In the genomic region with DNA sequence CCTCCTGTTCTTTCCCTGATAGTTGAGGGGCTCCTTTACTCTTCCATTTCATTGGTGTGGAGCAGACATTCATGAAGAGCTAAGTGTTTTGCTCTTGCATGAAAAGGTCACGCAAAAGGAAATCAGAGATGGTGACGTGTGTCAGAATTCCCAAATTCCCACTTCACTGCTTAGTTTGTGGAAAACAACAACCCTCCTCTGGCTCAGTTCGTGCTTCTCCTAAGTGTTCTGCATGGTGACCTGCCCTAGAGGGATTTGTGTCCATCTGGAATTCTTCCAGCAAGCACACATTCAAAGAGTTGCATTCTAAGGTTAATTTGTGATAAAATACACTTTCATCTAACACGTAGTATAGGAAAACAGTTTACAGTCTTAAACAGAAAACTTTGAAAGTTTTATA, we compare ENCODE assay signal across 19 cellular contexts.
DNase-seq lines count a peak whose midpoint lies in the region; ATAC-seq, FAIRE-seq and TF ChIP-seq lines count a peak whose summit lies in the region.
"Had no signal": no experiment of that assay in that cellular context is flagged by ENCODE, and none has a peak within 500 bp of the region (broad histone marks: within the 10 kb centered on the region; RNA-seq: fewer than 3 reads in every experiment).

No MANE protein-coding gene starts in this region.

- intact Hi-C loops in Right ventricle myocardium inferior (cut with DNase I) (no loop called here), left cardiac atrium (cut with DNase I) (no loop called here)

- DNase-seq in Right ventricle myocardium inferior (ENCODE audit: missing footprints): no peak
- DNase-seq in left cardiac atrium: no peak
- no peak for DNase-seq in GM12892 (ENCODE audit: insufficient read length)
- DNase-seq in epithelial cell of proximal tubule (ENCODE audit: low read depth): peak; percentile 20
- peak; percentile 92 for DNase-seq in renal cortical epithelial cell (ENCODE audit: low read depth)
- DNase-seq in T-helper 2 cell treated with Interferon-gamma antibody and Interleukin-4, amounts not matched to agents 5 μg/mL and 100 μg/mL, for 36 hours (ENCODE audit: low spot score): no peak
- DNase-seq in SW480 (ENCODE audit: low spot score): no peak
- DNase-seq: AML-193; Caco-2; CD4-positive, alpha-beta T cell; HFFc6 had no signal

- H3K4me3 Mint-ChIP-seq in T-helper 2 cell treated with Interferon-gamma antibody and Interleukin-4, amounts not matched to agents 5 μg/mL and 100 μg/mL, for 36 hours: no peak overlapping the region
- H3K4me3 Mint-ChIP-seq: CD4-positive, alpha-beta T cell; GM23338; HFFc6 had no signal

- no peaks in the 10 kb centered on the region for H3K4me1 Mint-ChIP-seq in T-helper 2 cell treated with Interferon-gamma antibody and Interleukin-4, amounts not matched to agents 5 μg/mL and 100 μg/mL, for 36 hours (ENCODE audit: low read depth)

- no peak for TF ChIP-seq POLR2A in GM12892 (IDR thresholded peaks at IDR 0.05; ENCODE audit: low read depth, low read length)

- ATAC-seq in Right ventricle myocardium inferior (peak; percentile 83), left cardiac atrium (no peak)
- ATAC-seq: A549, GM23338, HCT116 had no signal

- H3K27ac Mint-ChIP-seq in T-helper 2 cell treated with Interferon-gamma antibody and Interleukin-4, amounts not matched to agents 5 μg/mL and 100 μg/mL, for 36 hours: no peak overlapping the region
- H3K27ac Mint-ChIP-seq: CD4-positive, alpha-beta T cell; GM23338; HFFc6 had no signal

- no peaks in the 10 kb centered on the region for H3K9me3 Mint-ChIP-seq in T-helper 2 cell treated with Interferon-gamma antibody and Interleukin-4, amounts not matched to agents 5 μg/mL and 100 μg/mL, for 36 hours
- H3K9me3 Mint-ChIP-seq: CD4-positive, alpha-beta T cell; HFFc6 had no signal

- no peak overlapping the region for H3K4me3 ChIP-seq in epithelial cell of proximal tubule (ENCODE audit: low read depth, low read length)
- H3K4me3 ChIP-seq: A549, GM23338 had no signal

- no peaks in the 10 kb centered on the region for H3K36me3 Mint-ChIP-seq in T-helper 2 cell treated with Interferon-gamma antibody and Interleukin-4, amounts not matched to agents 5 μg/mL and 100 μg/mL, for 36 hours (ENCODE audit: low read depth)

- no peak for TF ChIP-seq CTCF in epithelial cell of proximal tubule (conservative IDR thresholded peaks at IDR 0.05; ENCODE audit: low read depth, low read length)

- FAIRE-seq in GM12892 (lab: Jason Lieb, UNC): peak; percentile 21
- FAIRE-seq: A549, D721Med, G401.6, GM12891, GM18507, H54 had no signal

- H3K27me3 Mint-ChIP-seq in T-helper 2 cell treated with Interferon-gamma antibody and Interleukin-4, amounts not matched to agents 5 μg/mL and 100 μg/mL, for 36 hours (ENCODE audit: low read depth): no peaks in the 10 kb centered on the region
- H3K27me3 Mint-ChIP-seq: CD4-positive, alpha-beta T cell had no signal

Comparison
In these comparisons a context has a peak if more than half of its experiments do, and no peak if none do; other contexts are left out.
1. DNase-seq: peak in epithelial cell of proximal tubule (single experiment) and renal cortical epithelial cell (single experiment); none in Right ventricle myocardium inferior (single experiment), left cardiac atrium (single experiment), GM12892 (single experiment), T-helper 2 cell treated with Interferon-gamma antibody and Interleukin-4, amounts not matched to agents 5 μg/mL and 100 μg/mL, for 36 hours (single experiment) and SW480 (single experiment).